22 cellular contexts compared by ENCODE assay signal in the genomic region with DNA sequence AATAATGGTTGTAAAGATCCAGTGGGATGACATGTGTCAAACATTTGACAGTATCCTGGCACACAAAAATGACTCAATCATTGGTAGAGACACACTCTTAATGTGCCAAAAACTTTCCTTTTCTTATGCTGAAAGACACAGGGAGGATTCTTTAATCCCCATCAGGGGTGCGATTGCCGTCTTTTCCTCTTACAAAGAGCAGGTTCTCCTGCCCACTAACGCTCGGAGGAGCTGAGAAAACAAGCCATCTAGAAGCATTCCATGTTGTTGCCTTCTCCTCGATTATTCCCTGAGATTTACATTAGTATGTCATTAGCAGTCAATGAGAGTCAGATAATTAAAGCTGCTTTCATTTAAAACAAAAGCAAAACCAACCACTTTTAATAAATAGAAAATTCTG.
"Had no signal": no experiment of that assay in that cellular context is flagged by ENCODE, and none has a peak within 500 bp of the region (broad histone marks: within the 10 kb centered on the region; RNA-seq: fewer than 3 reads in every experiment).

No MANE protein-coding gene starts in this region.

- H3K4me3 Mint-ChIP-seq: activated B cell treated with CpG ODN at 0.5 μM for 24 hours; activated CD4-positive, alpha-beta T cell treated with anti-CD3 and anti-CD28 coated beads for 36 hours; activated naive CD8-positive, alpha-beta T cell treated with anti-CD3 and anti-CD28 coated beads for 36 hours; nephron; stimulated activated memory B cell treated with anti-CD40 and anti-IgM and Interleukin-4, amounts not matched to agents 10 μg/mL and 1 μg/mL and 100 μg/mL, for 72 hours had no signal

- H3K4me1 Mint-ChIP-seq: activated B cell treated with CpG ODN at 0.5 μM for 24 hours; activated CD4-positive, alpha-beta T cell treated with anti-CD3 and anti-CD28 coated beads for 36 hours; activated naive CD8-positive, alpha-beta T cell treated with anti-CD3 and anti-CD28 coated beads for 36 hours; nephron; stimulated activated memory B cell treated with anti-CD40 and anti-IgM and Interleukin-4, amounts not matched to agents 10 μg/mL and 1 μg/mL and 100 μg/mL, for 72 hours had no signal

- ATAC-seq: activated CD4-positive, alpha-beta T cell treated with anti-CD3 and anti-CD28 coated beads for 36 hours; left ventricle myocardium superior; right lobe of liver; stimulated activated memory B cell treated with anti-CD40 and anti-IgM and Interleukin-4, amounts not matched to agents 10 μg/mL and 1 μg/mL and 100 μg/mL, for 72 hours had no signal

- H3K36me3 ChIP-seq: right lobe of liver, stomach, suprapubic skin, tibial nerve had no signal

- H3K4me3 ChIP-seq: coronary artery, right lobe of liver, skin epidermis, stomach, suprapubic skin, tibial nerve had no signal

- H3K9me3 Mint-ChIP-seq: activated B cell treated with CpG ODN at 0.5 μM for 24 hours; activated naive CD8-positive, alpha-beta T cell treated with anti-CD3 and anti-CD28 coated beads for 36 hours; nephron; stimulated activated memory B cell treated with anti-CD40 and anti-IgM and Interleukin-4, amounts not matched to agents 10 μg/mL and 1 μg/mL and 100 μg/mL, for 72 hours had no signal

- H3K9me3 ChIP-seq: right lobe of liver, stomach, suprapubic skin, tibial nerve had no signal

- FAIRE-seq: astrocyte, bronchial epithelial cell had no signal

- H3K27me3 ChIP-seq: right lobe of liver, stomach, tibial nerve had no signal

- H3K36me3 Mint-ChIP-seq: activated naive CD8-positive, alpha-beta T cell treated with anti-CD3 and anti-CD28 coated beads for 36 hours; stimulated activated memory B cell treated with anti-CD40 and anti-IgM and Interleukin-4, amounts not matched to agents 10 μg/mL and 1 μg/mL and 100 μg/mL, for 72 hours had no signal

- H3K4me1 ChIP-seq: right lobe of liver, stomach, suprapubic skin, tibial nerve had no signal

- H3K27ac ChIP-seq: coronary artery, right lobe of liver, skin epidermis, stomach, suprapubic skin, tibial nerve had no signal

- H3K27ac Mint-ChIP-seq: activated B cell treated with CpG ODN at 0.5 μM for 24 hours; activated CD4-positive, alpha-beta T cell treated with anti-CD3 and anti-CD28 coated beads for 36 hours; activated naive CD8-positive, alpha-beta T cell treated with anti-CD3 and anti-CD28 coated beads for 36 hours; nephron; stimulated activated memory B cell treated with anti-CD40 and anti-IgM and Interleukin-4, amounts not matched to agents 10 μg/mL and 1 μg/mL and 100 μg/mL, for 72 hours had no signal

- DNase-seq: activated B cell treated with CpG ODN at 0.5 μM for 24 hours; activated CD4-positive, alpha-beta T cell treated with anti-CD3 and anti-CD28 coated beads for 36 hours; activated CD4-positive, alpha-beta T cell treated with anti-CD3 and anti-CD28 coated beads, Interleukin-2, amount 50 U/mL, for 4 hours; activated CD8-positive, alpha-beta memory T cell treated with anti-CD3 and anti-CD28 coated beads, Interleukin-2, amount 50 U/mL, for 48 hours; activated naive CD4-positive, alpha-beta T cell treated with Interleukin-2 at 50 U/mL for 16 hours; activated naive CD8-positive, alpha-beta T cell treated with anti-CD3 and anti-CD28 coated beads for 36 hours; activated T-cell treated with anti-CD3 and anti-CD28 coated beads, Interleukin-2, amount 50 U/mL, for 48 hours; cerebellar nuclear complex; foreskin fibroblast; left ventricle myocardium superior; nucleus accumbens; right lobe of liver; stomach; T-helper 9 cell had no signal

- H3K27me3 Mint-ChIP-seq: stimulated activated memory B cell treated with anti-CD40 and anti-IgM and Interleukin-4, amounts not matched to agents 10 μg/mL and 1 μg/mL and 100 μg/mL, for 72 hours had no signal
